8 cellular contexts compared by ENCODE assay signal in the genomic region with DNA sequence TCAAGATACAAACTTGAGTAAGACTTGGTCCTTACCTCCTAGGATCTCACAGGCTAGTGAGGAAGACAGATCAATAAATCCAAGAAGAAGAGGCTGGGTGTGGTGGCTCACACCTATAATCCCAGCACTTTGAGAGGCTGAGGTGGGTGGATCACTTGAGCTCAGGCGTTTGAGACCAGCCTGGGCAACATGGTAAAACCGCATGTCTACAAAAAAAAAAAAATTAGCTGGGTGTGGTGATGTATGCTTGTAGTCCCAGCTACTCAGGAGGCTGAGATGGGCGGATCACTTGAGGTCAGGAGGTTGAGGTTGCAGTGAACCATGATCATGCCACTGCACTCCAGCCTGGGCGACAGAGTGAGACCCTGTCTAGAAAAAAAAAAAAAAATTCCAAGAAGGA.
DNase-seq lines count a peak whose midpoint lies in the region; ATAC-seq and TF ChIP-seq lines count a peak whose summit lies in the region.
"Not testable (repeated sequence)": the region's sequence is repeated elsewhere in the genome, so short reads cannot be mapped to it uniquely, and the experiment has no call there.

No MANE protein-coding gene starts in this region.

- not testable (repeated sequence) for H3K4me3 Mint-ChIP-seq in activated CD4-positive, alpha-beta T cell treated with anti-CD3 and anti-CD28 coated beads, Interleukin-2, amount 10 ng/mL, durations not matched to agents 24 days and 14 days; activated T-cell treated with anti-CD3 and anti-CD28 coated beads, Interleukin-2, amount 50 U/mL, for 72 hours; activated naive CD8-positive, alpha-beta T cell
- H3K4me3 Mint-ChIP-seq in effector memory CD8-positive, alpha-beta T cell: peak overlapping the region; percentile 28 to 59

- TF ChIP-seq POLR2A in sigmoid colon (IDR thresholded peaks at IDR 0.05): not testable (repeated sequence)

- H3K27me3 ChIP-seq in muscle layer of colon (ENCODE audit: control insufficient read depth in 1 of 2, insufficient read depth in 2 of 2, low read length in 2 of 2); sigmoid colon: not testable (repeated sequence)

- WGBS in sigmoid colon, 2 donors: 32 to 68% methylated on average over 4 of the region's 4 CpGs

- not testable (repeated sequence) for H3K27me3 Mint-ChIP-seq in activated CD4-positive, alpha-beta T cell treated with anti-CD3 and anti-CD28 coated beads, Interleukin-2, amount 10 ng/mL, durations not matched to agents 24 days and 14 days; activated T-cell treated with anti-CD3 and anti-CD28 coated beads, Interleukin-2, amount 50 U/mL, for 72 hours (ENCODE audit: low read depth); activated naive CD8-positive, alpha-beta T cell; effector memory CD8-positive, alpha-beta T cell

- H3K9me3 Mint-ChIP-seq in activated CD4-positive, alpha-beta T cell treated with anti-CD3 and anti-CD28 coated beads, Interleukin-2, amount 10 ng/mL, durations not matched to agents 24 days and 14 days; activated T-cell treated with anti-CD3 and anti-CD28 coated beads, Interleukin-2, amount 50 U/mL, for 72 hours; activated naive CD8-positive, alpha-beta T cell (ENCODE audit: low read depth); effector memory CD8-positive, alpha-beta T cell: not testable (repeated sequence)

- peaks cover 11% of the 10 kb centered on the region for H3K4me1 ChIP-seq in HEK293 (ENCODE audit: control insufficient read depth, insufficient read depth, low read length)
- H3K4me1 ChIP-seq in muscle layer of colon (ENCODE audit: insufficient read depth, low read length): peaks cover 37% of the 10 kb centered on the region
- H3K4me1 ChIP-seq in sigmoid colon: peaks cover 0 to 36% (median 23%) of the 10 kb centered on the region in 4 donors

- POLR2A ChIA-PET in HEK293 (lab: Yijun Ruan, JAX): not testable (repeated sequence)

- H3K9me3 ChIP-seq in HEK293 (ENCODE audit: control insufficient read depth, insufficient read depth, low read depth, low read length); muscle layer of colon (ENCODE audit: low read length); sigmoid colon: not testable (repeated sequence)

- H3K36me3 Mint-ChIP-seq in activated CD4-positive, alpha-beta T cell treated with anti-CD3 and anti-CD28 coated beads, Interleukin-2, amount 10 ng/mL, durations not matched to agents 24 days and 14 days (ENCODE audit: low read depth); activated T-cell treated with anti-CD3 and anti-CD28 coated beads, Interleukin-2, amount 50 U/mL, for 72 hours (ENCODE audit: insufficient read depth in 2 of 2); activated naive CD8-positive, alpha-beta T cell; effector memory CD8-positive, alpha-beta T cell (ENCODE audit: insufficient read depth): not testable (repeated sequence)

- not testable (repeated sequence) for H3K9ac ChIP-seq in muscle layer of colon (ENCODE audit: low read length)

- not testable (repeated sequence) for H3K36me3 ChIP-seq in HEK293 (ENCODE audit: control insufficient read depth in 2 of 2, insufficient read depth in 1 of 2, low read length in 2 of 2); muscle layer of colon (ENCODE audit: insufficient read depth, low read length); sigmoid colon

- H3K27ac ChIP-seq in C4-2B (peak overlapping the region; percentile 79), muscle layer of colon (ENCODE audit: low read depth, low read length) (peak overlapping the region; percentile 66), sigmoid colon (peak overlapping the region in 3 of 4 donors; percentile 48 to 70 (median 61))
- not testable (repeated sequence) for H3K27ac ChIP-seq in HEK293 (ENCODE audit: extremely low read depth, low read depth, low read length)

- CTCF ChIA-PET in HEK293 (lab: Yijun Ruan, JAX): interaction anchor here (0.6 to 1.9 kb wide), 7 partner anchors 88 to 904 kb away, joined by 3 to 5 read pairs (median 4); no protein-coding TSS in a partner anchor

- peak overlapping the region; percentile 62 for H3K27ac Mint-ChIP-seq in activated CD4-positive, alpha-beta T cell treated with anti-CD3 and anti-CD28 coated beads, Interleukin-2, amount 10 ng/mL, durations not matched to agents 24 days and 14 days
- H3K27ac Mint-ChIP-seq in activated T-cell treated with anti-CD3 and anti-CD28 coated beads, Interleukin-2, amount 50 U/mL, for 72 hours: peak overlapping the region; percentile 6
- H3K27ac Mint-ChIP-seq in activated naive CD8-positive, alpha-beta T cell: peak overlapping the region; percentile 16
- H3K27ac Mint-ChIP-seq in effector memory CD8-positive, alpha-beta T cell: peak overlapping the region; percentile 22 to 84

- H3K4me1 Mint-ChIP-seq in activated CD4-positive, alpha-beta T cell treated with anti-CD3 and anti-CD28 coated beads, Interleukin-2, amount 10 ng/mL, durations not matched to agents 24 days and 14 days: peaks cover 18% of the 10 kb centered on the region
- H3K4me1 Mint-ChIP-seq in activated T-cell treated with anti-CD3 and anti-CD28 coated beads, Interleukin-2, amount 50 U/mL, for 72 hours (ENCODE audit: low read depth): not testable (repeated sequence)
- H3K4me1 Mint-ChIP-seq in activated naive CD8-positive, alpha-beta T cell (ENCODE audit: low read depth): peaks cover 10% of the 10 kb centered on the region
- H3K4me1 Mint-ChIP-seq in effector memory CD8-positive, alpha-beta T cell (ENCODE audit: low read depth in 2 of 2): peaks cover 14 to 16% of the 10 kb centered on the region in 2 donors

- TF ChIP-seq EP300 in sigmoid colon (IDR thresholded peaks at IDR 0.05): not testable (repeated sequence)

- DNase-seq in activated CD4-positive, alpha-beta T cell treated with anti-CD3 and anti-CD28 coated beads, Interleukin-2, amount 10 ng/mL, durations not matched to agents 24 days and 14 days; activated T-cell treated with anti-CD3 and anti-CD28 coated beads, Interleukin-2, amount 50 U/mL, for 72 hours; effector memory CD8-positive, alpha-beta T cell; sigmoid colon: not testable (repeated sequence)

- intact Hi-C loops in activated CD4-positive, alpha-beta T cell treated with anti-CD3 and anti-CD28 coated beads, Interleukin-2, amount 10 ng/mL, durations not matched to agents 24 days and 14 days (cut with micrococcal nuclease); sigmoid colon (cut with DNase I): not testable (repeated sequence)

- H3K4me3 ChIP-seq in HEK293 (ENCODE audit: low read depth, low read length); muscle layer of colon (ENCODE audit: low read depth in 1 of 2, low read length in 2 of 2); sigmoid colon: not testable (repeated sequence)

- not testable (repeated sequence) for ATAC-seq in activated T-cell treated with anti-CD3 and anti-CD28 coated beads, Interleukin-2, amount 50 U/mL, for 72 hours (replicated peaks in 1 of 2)
- ATAC-seq in effector memory CD8-positive, alpha-beta T cell (replicated peaks): peak; percentile 58

- not testable (repeated sequence) for TF ChIP-seq CTCF in C4-2B (conservative IDR thresholded peaks at IDR 0.05); HEK293 (tag by site-specific recombination; IDR thresholded peaks at IDR 0.05); sigmoid colon (IDR thresholded peaks at IDR 0.05)

TF ChIP-seq in HEK293, 187 proteins besides CTCF, POLR2A, EP300 and RAD21:
- TF ChIP-seq KLF1 (tag by site-specific recombination; IDR thresholded peaks at IDR 0.05): peak; percentile 77

Comparison
In these comparisons a context has a peak if more than half of its experiments do, and no peak if none do; other contexts are left out.
1. H3K27ac Mint-ChIP-seq: peak in every context shown above with its lines; median percentile 62 in activated CD4-positive, alpha-beta T cell treated with anti-CD3 and anti-CD28 coated beads, Interleukin-2, amount 10 ng/mL, durations not matched to agents 24 days and 14 days; 53 in effector memory CD8-positive, alpha-beta T cell; 16 in activated naive CD8-positive, alpha-beta T cell; 6 in activated T-cell treated with anti-CD3 and anti-CD28 coated beads, Interleukin-2, amount 50 U/mL, for 72 hours.